1 cellular context compared by ENCODE assay signal in genomic region chr7:139025861-139026260, GRCh38. TPM values are rescaled to one million over a fixed set of nuclear protein-coding genes. Genes with fewer than 3 reads are reported as not detected.
"Had no signal": no experiment of that assay in that cellular context is flagged by ENCODE, and none has a peak within 500 bp of the region (broad histone marks: within the 10 kb centered on the region; RNA-seq: fewer than 3 reads in every experiment).

No MANE protein-coding gene starts in this region.

RNA-seq across cellular contexts. Expression of gene KIAA1549, which starts 44.7 kb away (rescaled TPM):
- polyA plus RNA-seq: IgD-negative memory B cell had no signal
